17 cellular contexts compared by ENCODE assay signal in the genomic region with DNA sequence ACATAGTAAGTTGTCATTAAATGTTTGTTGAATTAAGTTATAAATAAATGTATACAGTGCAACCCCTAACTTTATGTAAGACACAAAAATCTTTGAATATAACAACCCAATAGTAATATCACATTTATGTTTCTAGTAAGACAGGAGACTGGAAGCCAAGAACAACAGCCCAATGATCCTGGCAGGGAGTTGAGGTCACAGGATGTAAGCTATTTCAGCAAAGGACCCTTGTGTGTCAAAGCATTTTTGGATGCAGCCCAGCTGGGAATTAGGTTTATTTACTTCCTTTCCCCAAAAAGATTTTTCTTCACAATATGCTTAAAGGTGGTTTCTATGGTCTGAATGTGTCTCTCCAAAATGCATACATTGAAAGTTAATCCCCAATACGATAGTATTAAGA. TPM values are rescaled to one million over a fixed set of nuclear protein-coding genes. Genes with fewer than 3 reads are reported as not detected.
DNase-seq lines count a peak whose midpoint lies in the region; ATAC-seq lines count a peak whose summit lies in the region.
"Had no signal": no experiment of that assay in that cellular context is flagged by ENCODE, and none has a peak within 500 bp of the region (broad histone marks: within the 10 kb centered on the region; RNA-seq: fewer than 3 reads in every experiment).

No MANE protein-coding gene starts in this region.

- H3K4me1 Mint-ChIP-seq in effector memory CD8-positive, alpha-beta T cell (ENCODE audit: low read depth in 2 of 2) = no peaks in the 10 kb centered on the region
- H3K4me1 Mint-ChIP-seq: CD4-positive, alpha-beta memory T cell had no signal

- no peaks in the 10 kb centered on the region for H3K36me3 Mint-ChIP-seq in effector memory CD8-positive, alpha-beta T cell (ENCODE audit: insufficient read depth)
- H3K36me3 Mint-ChIP-seq: CD4-positive, alpha-beta memory T cell had no signal

- H3K27ac Mint-ChIP-seq in effector memory CD8-positive, alpha-beta T cell = no peak overlapping the region
- H3K27ac Mint-ChIP-seq: CD4-positive, alpha-beta memory T cell had no signal

- intact Hi-C loops in left ventricle myocardium superior (cut with micrococcal nuclease) = no loop called here

- H3K9me3 Mint-ChIP-seq in effector memory CD8-positive, alpha-beta T cell = no peaks in the 10 kb centered on the region

- ATAC-seq in left ventricle myocardium superior = peak; percentile 51
- no peak for ATAC-seq in effector memory CD8-positive, alpha-beta T cell (replicated peaks)
- no peak for ATAC-seq in GM18909 (IDR thresholded peaks at IDR 0.05; ENCODE audit: poor library complexity, unreplicated experiment)

- no peak overlapping the region for H3K4me3 ChIP-seq in skeletal muscle cell (ENCODE audit: low read depth, low read length)

- no peak overlapping the region for H3K4me3 Mint-ChIP-seq in effector memory CD8-positive, alpha-beta T cell
- H3K4me3 Mint-ChIP-seq: CD4-positive, alpha-beta memory T cell had no signal

- DNase-seq in NCI-H2029 treated with DMSO at 0.1 percent for 48 hours (lab: John Stamatoyannopoulos, UW) = peak; percentile 23
- peak; percentile 61 for DNase-seq in brain pericyte (ENCODE audit: low read depth, low spot score)
- DNase-seq in left ventricle myocardium superior = no peak
- DNase-seq in skeletal muscle cell (ENCODE audit: low read depth) = peak; percentile 28
- no peak for DNase-seq in effector memory CD8-positive, alpha-beta T cell
- no peak for DNase-seq in SIG-M5 (lab: John Stamatoyannopoulos, UW)
- DNase-seq: BE2C; CD4-positive, alpha-beta memory T cell; DMS79 treated with DMSO at 0.1 percent for 48 hours; KBM-7; NCI-H1048; NCI-H146; NCI-H2107; NCI-H226; NCI-H526 treated with DMSO at 0.1 percent for 48 hours; OCI-M1 had no signal

- H3K27me3 Mint-ChIP-seq in effector memory CD8-positive, alpha-beta T cell = peaks cover 10% of the 10 kb centered on the region in 2 donors
- H3K27me3 Mint-ChIP-seq: CD4-positive, alpha-beta memory T cell had no signal

RNA-seq across cellular contexts. Expression of gene ABCA4, which starts 34.0 kb away (rescaled TPM):
- 0.55 TPM for total RNA-seq in left ventricle myocardium superior
- total RNA-seq: CD4-positive, alpha-beta memory T cell had no signal

Comparison
In these comparisons a context has a peak if more than half of its experiments do, and no peak if none do; other contexts are left out.
1. DNase-seq: peak in NCI-H2029 treated with DMSO at 0.1 percent for 48 hours (single experiment), brain pericyte (single experiment) and skeletal muscle cell (single experiment); none in left ventricle myocardium superior (single experiment), effector memory CD8-positive, alpha-beta T cell (0 of 3) and SIG-M5 (single experiment).